ENCODE assay signal across 9 cellular contexts in the genomic region with DNA sequence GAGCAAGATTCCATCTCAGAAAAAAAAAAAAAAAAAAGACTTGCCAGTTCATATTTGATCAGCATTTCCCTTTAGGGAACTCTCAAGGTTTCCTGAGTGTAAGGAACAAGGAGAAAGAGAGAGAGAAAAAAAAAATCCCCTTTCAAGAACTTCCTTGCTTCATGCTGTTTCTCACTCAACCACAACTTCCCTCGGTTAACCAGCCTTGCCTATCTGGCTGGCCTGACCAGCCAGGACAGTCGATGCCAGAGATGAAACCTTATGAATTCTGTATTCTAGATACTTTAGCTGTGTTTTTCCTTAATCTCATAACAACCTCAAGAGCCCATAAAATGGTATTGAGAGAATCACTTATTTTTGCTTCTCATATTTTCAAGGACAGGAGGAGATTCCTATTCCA. TPM values are rescaled to one million over a fixed set of nuclear protein-coding genes. Genes with fewer than 3 reads are reported as not detected.
A peak's percentile ranks its signal among the peaks of the same experiment; 100 is the strongest.
DNase-seq lines count a peak whose midpoint lies in the region; ATAC-seq, FAIRE-seq and TF ChIP-seq lines count a peak whose summit lies in the region.
"Had no signal": no experiment of that assay in that cellular context is flagged by ENCODE, and none has a peak within 500 bp of the region (broad histone marks: within the 10 kb centered on the region; RNA-seq: fewer than 3 reads in every experiment).

No MANE protein-coding gene starts in this region.

- no peak overlapping the region for H2BK12ac ChIP-seq in H9 (ENCODE audit: insufficient read length, low read depth, low read length)

- H2BK5ac ChIP-seq in H9 (ENCODE audit: insufficient read length, low read length), result no peak overlapping the region

- H2BK20ac ChIP-seq in H9 (ENCODE audit: low read depth, low read length, poor library complexity, severe bottlenecking), result no peak overlapping the region

- H3K9me3 ChIP-seq in H9 (ENCODE audit: control insufficient read depth, low read depth, low read length) (no peaks in the 10 kb centered on the region), lower lobe of right lung (no peaks in the 10 kb centered on the region)

- H4K5ac ChIP-seq in H9 (ENCODE audit: insufficient read length, low read depth, low read length), result no peak overlapping the region

- no peaks in the 10 kb centered on the region for H4K20me1 ChIP-seq in H9 (ENCODE audit: control insufficient read depth, insufficient read depth, insufficient read length)

- H2AK5ac ChIP-seq in H9 (ENCODE audit: insufficient read length, low read length), result no peak overlapping the region

- no peak overlapping the region for H3K18ac ChIP-seq in H9 (ENCODE audit: insufficient read length, low read depth, low read length)

- no peak overlapping the region for H3K56ac ChIP-seq in H9 (ENCODE audit: insufficient read length, low read depth, low read length)

- H3K27me3 Mint-ChIP-seq in H9 (ENCODE audit: low read depth), result no peaks in the 10 kb centered on the region; the same call in 1 of the 2 replicates
- no peaks in the 10 kb centered on the region for H3K27me3 Mint-ChIP-seq in activated CD4-positive, alpha-beta memory T cell treated with anti-CD3 and anti-CD28 coated beads, Interleukin-2, amount 10 ng/mL, durations not matched to agents 7 days and 5 days

- H2BK120ac ChIP-seq in H9 (ENCODE audit: low read depth, low read length, poor library complexity, severe bottlenecking), result no peak overlapping the region

- H3K4me2 ChIP-seq in H9 (ENCODE audit: insufficient read depth, insufficient read length, low read length), result no peak overlapping the region

- WGBS in H9 (ENCODE audit: extremely low coverage, insufficient read length, low lambda C conversion rate), result no CpG with 5 or more reads among the region's 2 CpGs

- CTCF ChIA-PET in activated CD4-positive, alpha-beta memory T cell treated with anti-CD3 and anti-CD28 coated beads, Interleukin-2, amount 10 ng/mL, durations not matched to agents 7 days and 5 days (lab: Charles Lee), result interaction anchor here (0.9 to 9.8 kb wide), 6 partner anchors 9 to 252 kb away, joined by 3 to 143 read pairs (median 3); no protein-coding TSS in a partner anchor

- no peak for TF ChIP-seq POLR2A in GM12891 (IDR thresholded peaks at IDR 0.05; ENCODE audit: low read depth, low read length)

- DNase-seq in AML-193 (lab: John Stamatoyannopoulos, UW) (peak; percentile 62), H9 (no peak), lower lobe of right lung (no peak), H4 (ENCODE audit: low spot score) (no peak), frontal cortex (ENCODE audit: low spot score in 2 of 2) (no peak), GM12891 (ENCODE audit: insufficient read length, low spot score) (no peak)
- DNase-seq in activated CD4-positive, alpha-beta memory T cell treated with anti-CD3 and anti-CD28 coated beads, Interleukin-2, amount 10 ng/mL, durations not matched to agents 7 days and 5 days, result peak; percentile 47

- H3K79me1 ChIP-seq in H9 (ENCODE audit: insufficient read depth, low read depth, low read length, poor library complexity, severe bottlenecking), result no peaks in the 10 kb centered on the region

- H3K14ac ChIP-seq in H9 (ENCODE audit: insufficient read depth, low read length), result no peak overlapping the region

- no peak for FAIRE-seq in frontal cortex (lab: Jason Lieb, UNC)
- no peak for FAIRE-seq in GM12891 (lab: Jason Lieb, UNC)

- H3K23ac ChIP-seq in H9 (ENCODE audit: insufficient read length, low read depth, low read length), result no peak overlapping the region

- H3K79me2 ChIP-seq in H9 (ENCODE audit: insufficient read depth, low read length), result peaks cover 16% of the 10 kb centered on the region; the same call in 1 of the 2 replicates

- POLR2A ChIA-PET in activated CD4-positive, alpha-beta memory T cell treated with anti-CD3 and anti-CD28 coated beads, Interleukin-2, amount 10 ng/mL, durations not matched to agents 7 days and 5 days (lab: Charles Lee), result interaction anchor here (0.8 to 4.8 kb wide), 19 partner anchors 8 to 381 kb away, joined by 3 to 62 read pairs (median 5); partner anchors contain the start of genes LONP2 and SIAH1

- H3K23me2 ChIP-seq in H9 (ENCODE audit: insufficient read length, low read depth, low read length, poor library complexity, severe bottlenecking), result peaks cover 5% of the 10 kb centered on the region

- no peak overlapping the region for H3T11ph ChIP-seq in H9 (ENCODE audit: low read length)

- no peaks in the 10 kb centered on the region; a peak in 1 of 5 replicates for H3K9me3 Mint-ChIP-seq in H9
- no peaks in the 10 kb centered on the region for H3K9me3 Mint-ChIP-seq in activated CD4-positive, alpha-beta memory T cell treated with anti-CD3 and anti-CD28 coated beads, Interleukin-2, amount 10 ng/mL, durations not matched to agents 7 days and 5 days

- H4K91ac ChIP-seq in H9 (ENCODE audit: insufficient read length, low read depth, low read length), result no peak overlapping the region

- no peak overlapping the region for H2AFZ ChIP-seq in H9 (ENCODE audit: low read length)

- H3K4me3 Mint-ChIP-seq in H9, result peak overlapping the region in 1 of 2 experiments; percentile 4; a peak in 1 of 5 replicates
- H3K4me3 Mint-ChIP-seq in activated CD4-positive, alpha-beta memory T cell treated with anti-CD3 and anti-CD28 coated beads, Interleukin-2, amount 10 ng/mL, durations not matched to agents 7 days and 5 days, result peak overlapping the region; percentile 62

- intact Hi-C loops in lower lobe of right lung (cut with DNase I), result no loop called here

- H3K27ac ChIP-seq in H9 (ENCODE audit: insufficient read length, low read depth, low read length) (peak overlapping the region; percentile 63), lower lobe of right lung (peak overlapping the region; percentile 95)
- H3K27ac ChIP-seq: SJSA1 had no signal

- H3K27ac Mint-ChIP-seq in H9, result peak overlapping the region; percentile 22 to 66 (median 48); a peak in 4 of 7 replicates
- H3K27ac Mint-ChIP-seq in activated CD4-positive, alpha-beta memory T cell treated with anti-CD3 and anti-CD28 coated beads, Interleukin-2, amount 10 ng/mL, durations not matched to agents 7 days and 5 days, result peak overlapping the region; percentile 98

- H4K8ac ChIP-seq in H9 (replicated peaks; ENCODE audit: insufficient read length, low read depth, low read length), result no peak overlapping the region

- H3K36me3 ChIP-seq in lower lobe of right lung, result no peaks in the 10 kb centered on the region

- no peak overlapping the region for H3K4ac ChIP-seq in H9 (ENCODE audit: low read depth, low read length)

- no peak overlapping the region for H2BK15ac ChIP-seq in H9 (ENCODE audit: low read depth, low read length)

- H3K27me3 ChIP-seq in H9 (ENCODE audit: insufficient read depth, low read length) (no peaks in the 10 kb centered on the region), lower lobe of right lung (ENCODE audit: low read depth) (no peaks in the 10 kb centered on the region)
- H3K27me3 ChIP-seq: SJSA1 had no signal

- no peak for ATAC-seq in lower lobe of right lung
- ATAC-seq in HG02763 (IDR thresholded peaks at IDR 0.05; ENCODE audit: unreplicated experiment), result no peak

- H3K4me3 ChIP-seq in lower lobe of right lung, result no peak overlapping the region
- H3K4me3 ChIP-seq: SJSA1 had no signal

- H3K36me3 Mint-ChIP-seq in H9 (ENCODE audit: insufficient read depth in 1 of 3, low read depth in 3 of 3), result peaks cover 2 to 9% (median 7%) of the 10 kb centered on the region in 3 experiments
- peaks cover 9% of the 10 kb centered on the region for H3K36me3 Mint-ChIP-seq in activated CD4-positive, alpha-beta memory T cell treated with anti-CD3 and anti-CD28 coated beads, Interleukin-2, amount 10 ng/mL, durations not matched to agents 7 days and 5 days (ENCODE audit: low read depth)

- peaks cover 25 to 41% of the 10 kb centered on the region in 2 experiments for H3K4me1 Mint-ChIP-seq in H9
- H3K4me1 Mint-ChIP-seq in activated CD4-positive, alpha-beta memory T cell treated with anti-CD3 and anti-CD28 coated beads, Interleukin-2, amount 10 ng/mL, durations not matched to agents 7 days and 5 days, result peaks cover 61% of the 10 kb centered on the region

- TF ChIP-seq CTCF in H9 (conservative IDR thresholded peaks at IDR 0.05) (no peak), lower lobe of right lung (IDR thresholded peaks at IDR 0.05) (no peak)

- no peak overlapping the region for H3K9ac ChIP-seq in H9 (ENCODE audit: extremely low read depth, insufficient read length, low read length)

- H3K4me1 ChIP-seq in H9 (ENCODE audit: insufficient read depth, low read length), result peaks cover 6% of the 10 kb centered on the region; the same call in 1 of the 2 replicates
- peaks cover 57% of the 10 kb centered on the region for H3K4me1 ChIP-seq in lower lobe of right lung

TF ChIP-seq in GM12891, 5 proteins besides CTCF, POLR2A, EP300 and RAD21:
- TF ChIP-seq POLR2AphosphoS5 (IDR thresholded peaks at IDR 0.05; ENCODE audit: low read depth, low read length), result no peak
- no peak for TF ChIP-seq SPI1 (IDR thresholded peaks at IDR 0.05; ENCODE audit: low read depth, low read length)
- no peak for TF ChIP-seq POU2F2 (IDR thresholded peaks at IDR 0.05; ENCODE audit: low read depth, low read length)
- TF ChIP-seq TAF1 (IDR thresholded peaks at IDR 0.05; ENCODE audit: low read depth, low read length), result no peak
- TF ChIP-seq PAX5 (IDR thresholded peaks at IDR 0.05; ENCODE audit: insufficient read depth, low read length, severe bottlenecking), result no peak

RNA-seq across cellular contexts. Expression of gene N4BP1, which starts 2.6 kb away (rescaled TPM):
- total RNA-seq in H9 (2021), result 34.2 and 36.5 TPM in 2 replicates
- total RNA-seq in activated CD4-positive, alpha-beta memory T cell treated with anti-CD3 and anti-CD28 coated beads, Interleukin-2, amount 10 ng/mL, durations not matched to agents 7 days and 5 days, result 100 to 1,000 TPM; 106 to 109 TPM
- 64.9 TPM for total RNA-seq in lower lobe of right lung
- total RNA-seq in H4 (2014; rRNA removed; shearing (Covaris generic)), result 8.3 and 15.7 TPM in 2 replicates
- total RNA-seq in frontal cortex, result 27.3 TPM
- 17.1 TPM for polyA plus RNA-seq in GM12891 (2012; ENCODE audit: low read depth, missing spikeins)

Comparison
In these comparisons a context has a peak if more than half of its experiments do, and no peak if none do; other contexts are left out.
1. DNase-seq: peak in AML-193 (2 of 2) and activated CD4-positive, alpha-beta memory T cell treated with anti-CD3 and anti-CD28 coated beads, Interleukin-2, amount 10 ng/mL, durations not matched to agents 7 days and 5 days (single experiment); none in H9 (single experiment), lower lobe of right lung (single experiment), H4 (single experiment), frontal cortex (0 of 2) and GM12891 (single experiment).